In genomic region chr1:201916649-201917249, GRCh38 we compare ENCODE assay signal across 10 cellular contexts. TPM values are rescaled to one million over a fixed set of nuclear protein-coding genes. Genes with fewer than 3 reads are reported as not detected.
DNase-seq lines count a peak whose midpoint lies in the region; ATAC-seq, FAIRE-seq and TF ChIP-seq lines count a peak whose summit lies in the region.
"Had no signal": no experiment of that assay in that cellular context is flagged by ENCODE, and none has a peak within 500 bp of the region (broad histone marks: within the 10 kb centered on the region; RNA-seq: fewer than 3 reads in every experiment).

No MANE protein-coding gene starts in this region.

- FAIRE-seq in K562 (lab: Jason Lieb, UNC): no peak

- peak overlapping the region; percentile 66 for H2AFZ ChIP-seq in K562 (ENCODE audit: low read depth, low read length)

- intact Hi-C loops in K562 (cut with micrococcal nuclease): loop anchor here (2.0 kb wide), 1 partner anchor 38 kb away; the partner anchor contains the start of gene TIMM17A
- intact Hi-C loops in right lobe of liver (cut with DNase I): no loop called here

- H3K4me3 Mint-ChIP-seq in type B pancreatic cell: peak overlapping the region; percentile 34
- H3K4me3 Mint-ChIP-seq: naive B cell had no signal

- no peak overlapping the region for H3K27ac ChIP-seq in K562 (ENCODE audit: extremely low read depth, low read depth, low read length)
- peak overlapping the region in 1 of 3 donors; percentile 4 for H3K27ac ChIP-seq in right lobe of liver

- H3K4me3 ChIP-seq in K562 (no peak overlapping the region), right lobe of liver (no peak overlapping the region)

- in situ Hi-C loops in K562 (cut with MboI): no loop called here

- WGBS in K562 (ENCODE audit: insufficient coverage, low coverage, missing lambda C conversion rate): 12% methylated on average over 11 of the region's 11 CpGs
- 37% methylated on average over 7 of the region's 11 CpGs for WGBS in right lobe of liver (ENCODE audit: insufficient coverage, low coverage, low lambda C conversion rate, missing lambda C conversion rate)

- CTCF ChIA-PET in K562 (lab: Yijun Ruan, JAX; ENCODE audit: low intra/inter-chr PET ratio): interaction anchor here (0.9 kb wide), 1 partner anchor 56 kb away, joined by 4 read pairs; no protein-coding TSS in a partner anchor

- H3K4me1 ChIP-seq in K562 (replicated peaks in 1 of 2; ENCODE audit: control insufficient read depth in 2 of 2, insufficient read depth in 2 of 2, low read length in 2 of 2) (peaks cover 15 to 18% of the 10 kb centered on the region in 2 experiments), right lobe of liver (no peaks in the 10 kb centered on the region)

- TF ChIP-seq CTCF in K562 (IDR thresholded peaks at IDR 0.05 in 2 of 3, conservative IDR thresholded peaks at IDR 0.05 in 1 of 3; ENCODE audit: insufficient read depth in 2 of 3, low read depth in 1 of 3, low read length in 3 of 3) (peak in 1 of 3 experiments; percentile 30; a peak in 2 of 6 replicates), right lobe of liver (IDR thresholded peaks at IDR 0.05) (no peak), type B pancreatic cell (conservative IDR thresholded peaks at IDR 0.05) (no peak)

- BruUV-seq in K562 (replicated peaks; lab: Mats Ljungman, UMichigan): no TSS peak

- no peaks in the 10 kb centered on the region for H3K36me3 ChIP-seq in K562 (ENCODE audit: control insufficient read depth, insufficient read depth, low read length)
- H3K36me3 ChIP-seq in right lobe of liver: no peaks in the 10 kb centered on the region

- POLR2A ChIA-PET in K562 (lab: Yijun Ruan, JAX): interaction anchor here (0.5 to 1.6 kb wide), 12 partner anchors 9 to 492 kb away, joined by 3 to 6 read pairs (median 4); partner anchors contain the start of genes LMOD1 and TIMM17A

- H3K9me3 ChIP-seq in K562 (replicated peaks; ENCODE audit: control insufficient read depth, insufficient read depth, low read depth, low read length) (no peaks in the 10 kb centered on the region), right lobe of liver (no peaks in the 10 kb centered on the region)

- no peaks in the 10 kb centered on the region for H3K9me1 ChIP-seq in K562 (ENCODE audit: control insufficient read depth, insufficient read depth, low read length)

- no peaks in the 10 kb centered on the region for H3K36me3 Mint-ChIP-seq in type B pancreatic cell
- H3K36me3 Mint-ChIP-seq: naive B cell had no signal

- ATAC-seq in K562 (peak; percentile 78), right lobe of liver (peak; percentile 80 to 95 (median 90)), HG03378 (IDR thresholded peaks at IDR 0.05; ENCODE audit: unreplicated experiment) (no peak), HG03135 (IDR thresholded peaks at IDR 0.05; ENCODE audit: unreplicated experiment) (no peak), HG02678 (IDR thresholded peaks at IDR 0.05; ENCODE audit: unreplicated experiment) (no peak)

- H3K27me3 ChIP-seq in K562 (ENCODE audit: control insufficient read depth in 2 of 2, insufficient read depth in 2 of 2, low read length in 2 of 2): no peaks in the 10 kb centered on the region
- H3K27me3 ChIP-seq in right lobe of liver: no peaks in the 10 kb centered on the region

- peak overlapping the region in 1 of 2 experiments; percentile 8; a peak in 1 of 4 replicates for H3K9ac ChIP-seq in K562 (ENCODE audit: insufficient read depth in 1 of 2, low read depth in 2 of 2, low read length in 2 of 2)

- H3K4me2 ChIP-seq in K562 (ENCODE audit: insufficient read depth, low read length): peak overlapping the region; percentile 2; the same call in 1 of the 2 replicates

- no peaks in the 10 kb centered on the region for H4K20me1 ChIP-seq in K562 (replicated peaks; ENCODE audit: control insufficient read depth, insufficient read depth, low read length)

- no peak for TF ChIP-seq RAD21 in K562 (CRISPR knock-in tag; conservative IDR thresholded peaks at IDR 0.05 in 1 of 2, IDR thresholded peaks at IDR 0.05 in 1 of 2)

- peaks cover 47% of the 10 kb centered on the region for H3K4me1 Mint-ChIP-seq in type B pancreatic cell (ENCODE audit: unreplicated experiment)

- TF ChIP-seq EP300 in K562 (IDR thresholded peaks at IDR 0.05; ENCODE audit: low read length): peak; percentile 23; the same call in 1 of the 2 replicates

- no peak for TF ChIP-seq POLR2A in K562 (conservative IDR thresholded peaks at IDR 0.05)
- no peak for TF ChIP-seq POLR2A in right lobe of liver (IDR thresholded peaks at IDR 0.05)

- no peaks in the 10 kb centered on the region for H3K9me3 Mint-ChIP-seq in type B pancreatic cell

- peaks cover 3% of the 10 kb centered on the region for H3K27me3 Mint-ChIP-seq in type B pancreatic cell

- no peaks in the 10 kb centered on the region for H3K79me2 ChIP-seq in K562 (ENCODE audit: control insufficient read depth, insufficient read depth, low read length)

- H3K27ac Mint-ChIP-seq in type B pancreatic cell: peak overlapping the region; percentile 72
- H3K27ac Mint-ChIP-seq: naive B cell had no signal

- DNase-seq in NCI-H748 (lab: John Stamatoyannopoulos, UW; ENCODE audit: unreplicated experiment) (peak; percentile 60), NCI-H748 treated with DMSO at 0.1 percent for 48 hours (lab: John Stamatoyannopoulos, UW) (no peak), K562 (ENCODE audit: extremely low read depth in 1 of 4, low spot score in 3 of 4) (peak; percentile 64 to 81 (median 70)), right lobe of liver (peak; percentile 71 to 84 (median 79)), type B pancreatic cell (ENCODE audit: extremely low spot score, unreplicated experiment) (no peak)
- DNase-seq: naive B cell had no signal

RNA-seq across cellular contexts. Expression of gene SHISA4, which starts 28.1 kb away (rescaled TPM):
- 0.74 and 2.5 TPM in 2 replicates for total RNA-seq in K562 (2011; cell fraction: chromatin; rRNA removed; ENCODE audit: low replicate concordance)
- 1.8 and 3.3 TPM in 2 replicates for total RNA-seq in K562 (2011; cell fraction: nucleolus; rRNA removed)
- total RNA-seq in K562 (2011; cell fraction: nucleoplasm; rRNA removed): 2.2 and 3.8 TPM in 2 replicates
- total RNA-seq in K562 (2014; rRNA removed): 0.68 and 1.0 TPM in 2 replicates
- 0.15 TPM in 1 of 2 replicates, not detected in the other for total RNA-seq in K562 (2014; rRNA removed; fragmentation: Illumina TruSeq; extraction: Trizol)
- total RNA-seq in K562 (2015; rRNA removed; fragmentation: Illumina TruSeq; extraction: Trizol): 0.19 and 0.43 TPM in 2 replicates
- 0.40 and 0.84 TPM in 2 replicates for total RNA-seq in K562 (2021)
- polyA plus RNA-seq in K562 (2011; rRNA removed): 0.95 and 1.2 TPM in 2 replicates
- 1.3 and 5.2 TPM in 2 replicates for polyA plus RNA-seq in K562 (2011; cell fraction: cytosol; rRNA removed)
- polyA plus RNA-seq in K562 (2011; cell fraction: nucleus; rRNA removed): 1.3 and 4.0 TPM in 2 replicates
- polyA plus RNA-seq in K562 (2012): 0.74 and 2.6 TPM in 2 replicates
- 0.27 and 0.75 TPM in 2 replicates for polyA plus RNA-seq in K562 (2014; fragmentation: Illumina TruSeq; extraction: Trizol)
- not detected for polyA plus RNA-seq in K562 (2014; fragmentation: Nextera tagmentation; extraction: Ambion mirVana)
- 0.73 and 0.81 TPM in 2 replicates for polyA plus RNA-seq in K562 (2014; rRNA removed)
- 0.21 and 1.1 TPM in 2 replicates for polyA minus RNA-seq in K562 (2011; rRNA and poly(A)+ RNA removed)
- polyA minus RNA-seq in K562 (2011; cell fraction: cytosol; rRNA and poly(A)+ RNA removed): not detected in 2 replicates
- polyA minus RNA-seq in K562 (2011; cell fraction: nucleus; rRNA and poly(A)+ RNA removed): 0.54 and 1.1 TPM in 2 replicates
- total RNA-seq in right lobe of liver: 1 to 10 TPM; 2.5 to 8.1 (median 4.8) TPM
- 1.4 and 5.0 TPM in 2 replicates for total RNA-seq in type B pancreatic cell (ENCODE audit: low replicate concordance)

RNA-seq across cellular contexts. Expression of gene LMOD1, which starts 29.6 kb away (rescaled TPM):
- 0.65 and 1.6 TPM in 2 replicates for total RNA-seq in K562 (2011; cell fraction: chromatin; rRNA removed; ENCODE audit: low replicate concordance)
- 1.4 and 1.7 TPM in 2 replicates for total RNA-seq in K562 (2011; cell fraction: nucleolus; rRNA removed)
- 0.92 and 1.5 TPM in 2 replicates for total RNA-seq in K562 (2011; cell fraction: nucleoplasm; rRNA removed)
- 0.54 and 0.69 TPM in 2 replicates for total RNA-seq in K562 (2014; rRNA removed)
- 0.16 and 0.22 TPM in 2 replicates for total RNA-seq in K562 (2014; rRNA removed; fragmentation: Illumina TruSeq; extraction: Trizol)
- total RNA-seq in K562 (2015; rRNA removed; fragmentation: Illumina TruSeq; extraction: Trizol): 0.15 and 0.22 TPM in 2 replicates
- total RNA-seq in K562 (2021): 0.42 and 0.54 TPM in 2 replicates
- 0.28 and 0.43 TPM in 2 replicates for polyA plus RNA-seq in K562 (2011; rRNA removed)
- 0.24 and 0.48 TPM in 2 replicates for polyA plus RNA-seq in K562 (2011; cell fraction: cytosol; rRNA removed)
- 0.65 and 1.5 TPM in 2 replicates for polyA plus RNA-seq in K562 (2011; cell fraction: nucleus; rRNA removed)
- 0.33 and 0.69 TPM in 2 replicates for polyA plus RNA-seq in K562 (2012)
- 0.40 and 0.45 TPM in 2 replicates for polyA plus RNA-seq in K562 (2014; fragmentation: Illumina TruSeq; extraction: Trizol)
- polyA plus RNA-seq in K562 (2014; fragmentation: Nextera tagmentation; extraction: Ambion mirVana): under 1 TPM in 1 of 2 experiments, not detected in 1; 0.03 TPM
- 0.33 and 0.39 TPM in 2 replicates for polyA plus RNA-seq in K562 (2014; rRNA removed)
- 0.27 and 0.60 TPM in 2 replicates for polyA minus RNA-seq in K562 (2011; rRNA and poly(A)+ RNA removed)
- 0.38 TPM in 1 of 2 replicates, not detected in the other for polyA minus RNA-seq in K562 (2011; cell fraction: cytosol; rRNA and poly(A)+ RNA removed)
- polyA minus RNA-seq in K562 (2011; cell fraction: nucleus; rRNA and poly(A)+ RNA removed): 0.56 and 0.81 TPM in 2 replicates
- total RNA-seq in right lobe of liver: 1 to 10 TPM; 1.1 to 3.5 (median 2.1) TPM
- 0.52 and 3.7 TPM in 2 replicates for total RNA-seq in type B pancreatic cell (ENCODE audit: low replicate concordance)
- total RNA-seq: SK-MEL-5 had no signal

RNA-seq across cellular contexts. Expression of gene TIMM17A, which starts 38.6 kb away (rescaled TPM):
- 89.8 and 171 TPM in 2 replicates for total RNA-seq in K562 (2011; cell fraction: chromatin; rRNA removed; ENCODE audit: low replicate concordance)
- total RNA-seq in K562 (2011; cell fraction: nucleolus; rRNA removed): 62.5 and 62.7 TPM in 2 replicates
- total RNA-seq in K562 (2011; cell fraction: nucleoplasm; rRNA removed): 108 and 147 TPM in 2 replicates
- 116 and 131 TPM in 2 replicates for total RNA-seq in K562 (2014; rRNA removed)
- total RNA-seq in K562 (2014; rRNA removed; fragmentation: Illumina TruSeq; extraction: Trizol): 226 and 256 TPM in 2 replicates
- 158 and 173 TPM in 2 replicates for total RNA-seq in K562 (2015; rRNA removed; fragmentation: Illumina TruSeq; extraction: Trizol)
- 179 and 180 TPM in 2 replicates for total RNA-seq in K562 (2021)
- 197 and 262 TPM in 2 replicates for polyA plus RNA-seq in K562 (2011; rRNA removed)
- 61.6 and 97.5 TPM in 2 replicates for polyA plus RNA-seq in K562 (2011; cell fraction: cytosol; rRNA removed)
- 58.4 and 74.7 TPM in 2 replicates for polyA plus RNA-seq in K562 (2011; cell fraction: nucleus; rRNA removed)
- polyA plus RNA-seq in K562 (2012): 85.8 and 148 TPM in 2 replicates
- 146 and 154 TPM in 2 replicates for polyA plus RNA-seq in K562 (2014; fragmentation: Illumina TruSeq; extraction: Trizol)
- polyA plus RNA-seq in K562 (2014; fragmentation: Nextera tagmentation; extraction: Ambion mirVana): 100 to 1,000 TPM; 676 to 744 TPM
- polyA plus RNA-seq in K562 (2014; rRNA removed): 155 and 178 TPM in 2 replicates
- polyA minus RNA-seq in K562 (2011; rRNA and poly(A)+ RNA removed): 94.8 and 116 TPM in 2 replicates
- polyA minus RNA-seq in K562 (2011; cell fraction: cytosol; rRNA and poly(A)+ RNA removed): 31.9 and 42.0 TPM in 2 replicates
- 29.8 and 43.9 TPM in 2 replicates for polyA minus RNA-seq in K562 (2011; cell fraction: nucleus; rRNA and poly(A)+ RNA removed)
- 10 to 100 TPM; 26.5 to 44.1 (median 38.1) TPM for total RNA-seq in right lobe of liver
- 50.2 and 53.0 TPM in 2 replicates for total RNA-seq in type B pancreatic cell (ENCODE audit: low replicate concordance)

Comparison
In these comparisons a context has a peak if more than half of its experiments do, and no peak if none do; other contexts are left out.
1. DNase-seq: peak in NCI-H748 (single experiment), K562 (4 of 4) and right lobe of liver (3 of 3); none in NCI-H748 treated with DMSO at 0.1 percent for 48 hours (single experiment) and type B pancreatic cell (single experiment).
2. ATAC-seq: peak in K562 (single experiment) and right lobe of liver (4 of 4); none in HG03378 (single experiment), HG03135 (single experiment) and HG02678 (single experiment).